ENCODE assay signal across 11 cellular contexts in the genomic region with DNA sequence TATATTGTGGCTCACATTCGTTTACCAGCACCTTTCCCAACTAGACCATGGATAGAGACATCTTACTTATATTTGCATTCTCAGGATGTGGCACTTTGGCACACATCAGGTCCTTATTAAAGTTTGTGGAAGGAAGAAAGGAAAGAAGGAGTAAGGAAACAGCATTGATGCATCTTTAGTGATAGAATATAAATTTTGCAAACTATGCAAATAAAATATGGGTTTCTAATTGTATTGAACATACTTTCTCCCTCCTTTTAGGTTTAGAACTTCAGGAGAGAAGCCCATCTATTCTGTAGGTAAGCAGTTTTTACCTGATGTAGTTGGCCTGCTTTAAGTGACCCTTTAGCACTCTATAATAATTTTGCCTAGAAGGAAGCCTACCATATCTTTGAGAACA.
"Had no signal": no experiment of that assay in that cellular context is flagged by ENCODE, and none has a peak within 500 bp of the region (broad histone marks: within the 10 kb centered on the region; RNA-seq: fewer than 3 reads in every experiment).

No MANE protein-coding gene starts in this region.

- DNase-seq: GM23248, GOT3, H7, H9, HCEC 1CT, HFFc6 had no signal

- H3K27ac ChIP-seq: GM23248 had no signal

- ATAC-seq: GM23338, HCT116 had no signal

- H2AFZ ChIP-seq: GM23248, GM23338 had no signal

- FAIRE-seq: H1, H54 had no signal

- H3K4me3 ChIP-seq: GM23248, GM23338, HAP-1 had no signal

- H3K9me3 ChIP-seq: HAP-1 had no signal

- H3K4me2 ChIP-seq: GM23338 had no signal

- H3K9ac ChIP-seq: GM23248 had no signal

- H3K4me1 ChIP-seq: HAP-1 had no signal
